Comparison of ENCODE assay signal across 9 cellular contexts in the genomic region with DNA sequence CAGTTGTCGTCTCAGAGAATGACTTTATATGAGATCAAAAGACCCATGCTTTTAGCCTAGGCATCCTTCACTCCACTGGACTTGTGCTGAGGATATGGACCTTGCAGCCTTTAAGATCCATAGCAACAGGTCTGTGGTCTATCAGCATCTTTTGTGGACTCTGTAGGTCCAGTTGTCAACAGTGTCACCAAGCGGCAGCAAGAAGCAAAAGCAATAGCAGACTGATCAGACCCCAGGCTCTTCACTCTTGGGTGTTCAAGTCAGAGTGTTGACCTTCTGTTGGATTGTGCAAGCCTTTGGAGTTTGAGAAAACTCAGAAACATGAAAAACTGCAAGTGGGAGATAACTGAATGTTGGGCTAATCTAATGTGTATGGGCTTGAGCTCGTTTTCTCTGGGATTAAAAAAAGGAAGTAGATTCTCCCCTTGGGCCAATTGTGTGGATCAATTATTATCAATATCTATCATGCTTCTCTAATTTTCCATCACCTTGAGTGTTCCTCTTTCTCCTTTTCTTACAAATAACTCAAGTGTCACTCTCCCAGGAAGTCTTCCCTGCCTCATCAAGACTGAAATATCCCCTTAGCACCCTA.
DNase-seq lines count a peak whose midpoint lies in the region; ATAC-seq and TF ChIP-seq lines count a peak whose summit lies in the region.
"Had no signal": no experiment of that assay in that cellular context is flagged by ENCODE, and none has a peak within 500 bp of the region (broad histone marks: within the 10 kb centered on the region; RNA-seq: fewer than 3 reads in every experiment).

No MANE protein-coding gene starts in this region.

- H3K27me3 Mint-ChIP-seq in WTC11 (ENCODE audit: low read depth), result no peaks in the 10 kb centered on the region

- ATAC-seq in HG02943 (IDR thresholded peaks at IDR 0.05; ENCODE audit: low read depth, unreplicated experiment) (peak; percentile 88), WTC11 (peak; percentile 99)
- ATAC-seq: esophagus mucosa had no signal

- H3K27me3 ChIP-seq in mesenchymal stem cell (ENCODE audit: control insufficient read depth in 1 of 2, insufficient read depth in 1 of 2, low read length in 2 of 2) (no peaks in the 10 kb centered on the region), transverse colon (no peaks in the 10 kb centered on the region), sigmoid colon (no peaks in the 10 kb centered on the region)

- no peak overlapping the region for H2BK5ac ChIP-seq in mesenchymal stem cell (ENCODE audit: low read depth, low read length, poor library complexity, severe bottlenecking)

- H3K4ac ChIP-seq in mesenchymal stem cell (ENCODE audit: low read depth in 1 of 2, low read length in 2 of 2), result no peak overlapping the region

- H3K4me1 ChIP-seq in mesenchymal stem cell (ENCODE audit: control insufficient read depth, insufficient read depth, low read depth, low read length), result no peaks in the 10 kb centered on the region
- H3K4me1 ChIP-seq in transverse colon, result no peaks in the 10 kb centered on the region
- peaks cover 0 to 5% (median 0%) of the 10 kb centered on the region in 4 donors for H3K4me1 ChIP-seq in sigmoid colon

- H3K4me3 Mint-ChIP-seq in WTC11, result no peak overlapping the region

- TF ChIP-seq CTCF in GM13977 (IDR thresholded peaks at IDR 0.05; ENCODE audit: extremely low read depth, insufficient read depth, missing control alignments), result peak; percentile 69
- peak; percentile 27; the same call in 1 of the 2 replicates for TF ChIP-seq CTCF in WTC11 (IDR thresholded peaks at IDR 0.05)
- TF ChIP-seq CTCF in transverse colon (IDR thresholded peaks at IDR 0.05), result no peak
- no peak for TF ChIP-seq CTCF in sigmoid colon (IDR thresholded peaks at IDR 0.05)

- H3K9me3 Mint-ChIP-seq in WTC11, result peaks cover 5% of the 10 kb centered on the region; the same call in 1 of the 2 replicates

- H3K23ac ChIP-seq in mesenchymal stem cell (ENCODE audit: low read length in 2 of 2), result no peak overlapping the region

- no peak overlapping the region for H2BK120ac ChIP-seq in mesenchymal stem cell (ENCODE audit: low read depth, low read length)

- H3K27ac ChIP-seq in mesenchymal stem cell (ENCODE audit: low read length, poor library complexity, severe bottlenecking), result no peak overlapping the region
- no peak overlapping the region for H3K27ac ChIP-seq in transverse colon
- H3K27ac ChIP-seq in sigmoid colon, result no peak overlapping the region

- no peak overlapping the region for H3K9ac ChIP-seq in mesenchymal stem cell (ENCODE audit: low read length)

- no peak overlapping the region for H3K18ac ChIP-seq in mesenchymal stem cell (ENCODE audit: low read depth in 1 of 2, low read length in 2 of 2)

- no peak for TF ChIP-seq EP300 in transverse colon (IDR thresholded peaks at IDR 0.05; ENCODE audit: low read depth)
- TF ChIP-seq EP300 in sigmoid colon (IDR thresholded peaks at IDR 0.05), result no peak

- H4K8ac ChIP-seq in mesenchymal stem cell (ENCODE audit: low read length), result no peak overlapping the region

- no peak overlapping the region for H3K27ac Mint-ChIP-seq in WTC11

- intact Hi-C loops in transverse colon (cut with DNase I; ENCODE audit: low total_unique reads), result no loop called here
- intact Hi-C loops in sigmoid colon (cut with DNase I), result no loop called here

- no peak overlapping the region for H3K4me2 ChIP-seq in mesenchymal stem cell (ENCODE audit: low read length, poor library complexity, severe bottlenecking)

- H3K36me3 ChIP-seq in mesenchymal stem cell (ENCODE audit: control insufficient read depth in 1 of 2, insufficient read depth in 2 of 2, low read depth in 1 of 2, low read length in 2 of 2), result no peaks in the 10 kb centered on the region
- no peaks in the 10 kb centered on the region for H3K36me3 ChIP-seq in transverse colon
- H3K36me3 ChIP-seq in sigmoid colon, result no peaks in the 10 kb centered on the region

- in situ Hi-C loops in GM13977 (cut with MboI; ENCODE audit: low pct_unique_long_range_greater_than_20kb, low sequenced_read_pairs, unreplicated experiment) (no loop called here), transverse colon (cut with MboI; ENCODE audit: low pct_ligation_motif_present in 1 of 4, low pct_unique_long_range_greater_than_20kb in 1 of 4, low sequenced_read_pairs in 3 of 4) (no loop called here)

- H3K36me3 Mint-ChIP-seq in WTC11, result no peaks in the 10 kb centered on the region

- H2AFZ ChIP-seq in mesenchymal stem cell (ENCODE audit: low read depth, low read length), result no peak overlapping the region

- H4K91ac ChIP-seq in mesenchymal stem cell (ENCODE audit: low read length), result no peak overlapping the region

- H3K14ac ChIP-seq in mesenchymal stem cell (ENCODE audit: low read length in 2 of 2), result no peak overlapping the region

- peaks cover 41% of the 10 kb centered on the region for H3K9me3 ChIP-seq in mesenchymal stem cell (ENCODE audit: control insufficient read depth, low read length)
- peaks cover 0 to 4% of the 10 kb centered on the region in 2 donors for H3K9me3 ChIP-seq in transverse colon
- H3K9me3 ChIP-seq in sigmoid colon, result peaks cover 0 to 2% (median 0%) of the 10 kb centered on the region in 4 donors

- DNase-seq in GM13977 (ENCODE audit: low spot score), result peak; percentile 8
- DNase-seq in WTC11 (ENCODE audit: low spot score), result peak; percentile 22
- peak; percentile 42 for DNase-seq in mesenchymal stem cell
- no peak for DNase-seq in NCI-H345 treated with DMSO at 0.1 percent for 48 hours (lab: John Stamatoyannopoulos, UW; ENCODE audit: unreplicated experiment)
- DNase-seq in transverse colon, result no peak
- DNase-seq in sigmoid colon, result no peak
- no peak for DNase-seq in amygdala (lab: John Stamatoyannopoulos, UW)

- TF ChIP-seq POLR2A in transverse colon (IDR thresholded peaks at IDR 0.05) (no peak), sigmoid colon (IDR thresholded peaks at IDR 0.05) (no peak)

- no peak overlapping the region for H2BK15ac ChIP-seq in mesenchymal stem cell (ENCODE audit: low read depth, poor library complexity, severe bottlenecking)

- no peak overlapping the region for H2AK5ac ChIP-seq in mesenchymal stem cell (ENCODE audit: low read length, severe bottlenecking)

- CTCF ChIA-PET in WTC11 (lab: Charles Lee), result interaction anchor here (1.4 to 1.5 kb wide), 2 partner anchors 68 to 343 kb away, joined by 3 to 5 read pairs; no protein-coding TSS in a partner anchor

- WGBS in mesenchymal stem cell, result 60% methylated on average over 2 of the region's 3 CpGs
- WGBS in transverse colon (ENCODE audit: low coverage in 1 of 2), 2 donors, result 67 to 71% methylated on average over 3 of the region's 3 CpGs
- WGBS in sigmoid colon, 2 donors, result 67 to 71% methylated on average over 3 of the region's 3 CpGs

- H3K79me1 ChIP-seq in mesenchymal stem cell (replicated peaks; ENCODE audit: low read length, poor library complexity, severe bottlenecking), result no peaks in the 10 kb centered on the region

- no peak overlapping the region for H2BK12ac ChIP-seq in mesenchymal stem cell (ENCODE audit: low read length in 2 of 2)

- POLR2A ChIA-PET in WTC11 (lab: Charles Lee), result no interaction called here

- H3K4me3 ChIP-seq in mesenchymal stem cell (ENCODE audit: insufficient read depth in 1 of 2, low read depth in 1 of 2, low read length in 2 of 2), result no peak overlapping the region
- H3K4me3 ChIP-seq in transverse colon, result no peak overlapping the region
- no peak overlapping the region for H3K4me3 ChIP-seq in sigmoid colon

- H3K4me1 Mint-ChIP-seq in WTC11, result peaks cover 3% of the 10 kb centered on the region

TF ChIP-seq in WTC11, 78 proteins besides CTCF, POLR2A, EP300 and RAD21:
- no peak for TF ChIP-seq NFYB (CRISPR knock-in tag; conservative IDR thresholded peaks at IDR 0.05; ENCODE audit: low read depth)
- TF ChIP-seq, protein P1, sequence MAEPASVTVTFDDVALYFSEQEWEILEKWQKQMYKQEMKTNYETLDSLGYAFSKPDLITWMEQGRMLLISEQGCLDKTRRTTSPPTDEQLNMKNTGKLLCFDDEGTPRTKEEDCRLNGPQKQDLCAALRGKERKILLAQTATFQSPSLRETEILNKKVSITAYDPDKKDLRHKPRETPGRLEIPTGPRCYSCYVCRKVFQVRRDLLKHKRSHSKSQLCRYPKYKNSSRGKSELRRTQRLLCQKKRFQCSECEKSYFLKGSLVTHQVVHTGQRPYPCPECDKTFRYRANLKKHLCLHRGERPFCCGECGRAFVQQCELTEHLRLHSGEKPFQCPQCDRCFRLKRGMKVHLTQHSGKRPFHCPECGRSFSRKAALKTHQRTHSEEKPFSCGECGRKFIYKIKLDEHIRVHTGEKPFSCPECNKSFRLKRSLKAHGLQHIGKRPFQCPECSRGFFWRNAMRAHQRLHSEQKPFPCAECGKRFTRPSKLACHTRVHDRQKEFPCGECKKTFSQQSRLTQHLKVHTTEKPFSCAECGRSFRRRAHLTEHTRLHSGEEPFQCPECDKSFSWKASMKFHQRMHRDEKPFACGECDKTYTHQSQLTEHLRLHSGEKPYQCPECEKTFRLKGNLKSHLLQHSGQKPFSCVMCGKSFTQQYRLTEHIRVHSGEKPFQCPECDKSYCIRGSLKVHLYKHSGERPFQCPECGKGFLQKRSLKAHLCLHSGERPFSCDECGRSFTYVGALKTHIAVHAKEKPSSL (CRISPR knock-in tag; conservative IDR thresholded peaks at IDR 0.05), result no peak
- TF ChIP-seq NR3C1 (CRISPR knock-in tag; conservative IDR thresholded peaks at IDR 0.05; ENCODE audit: low read depth), result no peak
- TF ChIP-seq, protein P2, sequence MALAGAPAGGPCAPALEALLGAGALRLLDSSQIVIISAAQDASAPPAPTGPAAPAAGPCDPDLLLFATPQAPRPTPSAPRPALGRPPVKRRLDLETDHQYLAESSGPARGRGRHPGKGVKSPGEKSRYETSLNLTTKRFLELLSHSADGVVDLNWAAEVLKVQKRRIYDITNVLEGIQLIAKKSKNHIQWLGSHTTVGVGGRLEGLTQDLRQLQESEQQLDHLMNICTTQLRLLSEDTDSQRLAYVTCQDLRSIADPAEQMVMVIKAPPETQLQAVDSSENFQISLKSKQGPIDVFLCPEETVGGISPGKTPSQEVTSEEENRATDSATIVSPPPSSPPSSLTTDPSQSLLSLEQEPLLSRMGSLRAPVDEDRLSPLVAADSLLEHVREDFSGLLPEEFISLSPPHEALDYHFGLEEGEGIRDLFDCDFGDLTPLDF (CRISPR knock-in tag; IDR thresholded peaks at IDR 0.05), result no peak
- no peak for TF ChIP-seq TEAD1 (CRISPR knock-in tag; IDR thresholded peaks at IDR 0.05)
TF ChIP-seq in WTC11: peak in this region for 0.

Comparison
In these comparisons a context has a peak if more than half of its experiments do, and no peak if none do; other contexts are left out.
1. DNase-seq: peak in GM13977 (single experiment), WTC11 (single experiment) and mesenchymal stem cell (single experiment); none in NCI-H345 treated with DMSO at 0.1 percent for 48 hours (single experiment), transverse colon (single experiment), sigmoid colon (single experiment) and amygdala (0 of 56).
2. CTCF ChIP-seq: peak in GM13977 (single experiment) and WTC11 (single experiment); none in transverse colon (0 of 5) and sigmoid colon (0 of 4).